Comparison of ENCODE assay signal across 10 cellular contexts in genomic region chr11:17415523-17416104, GRCh38.
"Had no signal": no experiment of that assay in that cellular context is flagged by ENCODE, and none has a peak within 500 bp of the region (broad histone marks: within the 10 kb centered on the region; RNA-seq: fewer than 3 reads in every experiment).

No MANE protein-coding gene starts in this region.

- H3K27ac Mint-ChIP-seq: activated naive CD4-positive, alpha-beta T cell treated with anti-CD3 and anti-CD28 coated beads for 36 hours; activated T-helper 17 cell treated with anti-CD3 and anti-CD28 coated beads, Interleukin-2, amount 50 U/mL, for 72 hours; natural killer cell had no signal

- H3K4me3 Mint-ChIP-seq: activated naive CD4-positive, alpha-beta T cell treated with anti-CD3 and anti-CD28 coated beads for 36 hours; activated T-helper 17 cell treated with anti-CD3 and anti-CD28 coated beads, Interleukin-2, amount 50 U/mL, for 72 hours; natural killer cell had no signal

- H3K4me1 ChIP-seq: uterus had no signal

- H3K27ac ChIP-seq: hepatocyte, left lung, uterus had no signal

- ATAC-seq: activated T-helper 17 cell treated with anti-CD3 and anti-CD28 coated beads, Interleukin-2, amount 50 U/mL, for 72 hours; left lung; natural killer cell had no signal

- DNase-seq: activated CD4-positive, alpha-beta T cell treated with anti-CD3 and anti-CD28 coated beads, Interleukin-2, amount 50 U/mL, for 1 hour; activated naive CD4-positive, alpha-beta T cell treated with anti-CD3 and anti-CD28 coated beads for 36 hours; erythroblast; left lung; mesenchymal stem cell; natural killer cell; stimulated activated CD4-positive, alpha-beta T cell treated with anti-CD3 and anti-CD28 coated beads, Interleukin-1b, Interleukin-23, amount 100 ng/mL, for 48 hours; uterus had no signal

- H3K9me3 Mint-ChIP-seq: activated naive CD4-positive, alpha-beta T cell treated with anti-CD3 and anti-CD28 coated beads for 36 hours; activated T-helper 17 cell treated with anti-CD3 and anti-CD28 coated beads, Interleukin-2, amount 50 U/mL, for 72 hours; natural killer cell had no signal

- H3K4me1 Mint-ChIP-seq: activated T-helper 17 cell treated with anti-CD3 and anti-CD28 coated beads, Interleukin-2, amount 50 U/mL, for 72 hours; natural killer cell had no signal

- H3K9me3 ChIP-seq: left lung, uterus had no signal

- H3K36me3 ChIP-seq: left lung, uterus had no signal

- H3K4me3 ChIP-seq: hepatocyte, left lung, uterus had no signal

- H3K36me3 Mint-ChIP-seq: natural killer cell had no signal

- H3K27me3 ChIP-seq: uterus had no signal
